ENCODE assay signal across 22 cellular contexts in genomic region chr16:81713295-81713772, GRCh38.
DNase-seq lines count a peak whose midpoint lies in the region; ATAC-seq, FAIRE-seq and TF ChIP-seq lines count a peak whose summit lies in the region.
"Had no signal": no experiment of that assay in that cellular context is flagged by ENCODE, and none has a peak within 500 bp of the region (broad histone marks: within the 10 kb centered on the region; RNA-seq: fewer than 3 reads in every experiment).

No MANE protein-coding gene starts in this region.

- H3K9me3 ChIP-seq in DND-41 (ENCODE audit: insufficient read depth, low read length, severe bottlenecking) (no peaks in the 10 kb centered on the region), K562 (replicated peaks; ENCODE audit: control insufficient read depth, insufficient read depth, low read depth, low read length) (no peaks in the 10 kb centered on the region)
- H3K9me3 ChIP-seq: tibial nerve had no signal

- no peak overlapping the region for H3K4me3 Mint-ChIP-seq in HFFc6
- H3K4me3 Mint-ChIP-seq: activated B cell treated with CpG ODN at 0.5 μM for 24 hours; activated T-cell treated with anti-CD3 and anti-CD28 coated beads, Interleukin-2, amount 50 U/mL, for 72 hours had no signal

- H3K36me3 ChIP-seq in DND-41 (ENCODE audit: insufficient read depth, low read length) (peaks cover 13% of the 10 kb centered on the region), K562 (ENCODE audit: control insufficient read depth, insufficient read depth, low read length) (peaks cover 13% of the 10 kb centered on the region; the same call in 2 of the 3 replicates)

- no TSS peak for BruUV-seq in K562 (replicated peaks; lab: Mats Ljungman, UMichigan)

- H3K27ac ChIP-seq in DND-41 (ENCODE audit: low read length) (no peak overlapping the region), K562 (ENCODE audit: extremely low read depth, low read depth, low read length) (no peak overlapping the region)
- H3K27ac ChIP-seq: C4-2B, tibial nerve had no signal

- WGBS in K562 (ENCODE audit: insufficient coverage, low coverage, missing lambda C conversion rate) = 62% methylated on average over 16 of the region's 16 CpGs

- no peak overlapping the region for H3K9ac ChIP-seq in DND-41 (ENCODE audit: low read depth, low read length)
- no peak overlapping the region for H3K9ac ChIP-seq in K562 (ENCODE audit: insufficient read depth in 1 of 2, low read depth in 2 of 2, low read length in 2 of 2)

- CTCF ChIA-PET in K562 (lab: Yijun Ruan, JAX; ENCODE audit: low intra/inter-chr PET ratio) = interaction anchor here (0.5 kb wide), 1 partner anchor 532 kb away, joined by 3 read pairs; no protein-coding TSS in a partner anchor

- no peak for TF ChIP-seq POLR2A in K562 (conservative IDR thresholded peaks at IDR 0.05)

- no peak for FAIRE-seq in K562 (lab: Jason Lieb, UNC)
- FAIRE-seq: colon, GM18507, keratinocyte had no signal

- H3K9me1 ChIP-seq in K562 (ENCODE audit: control insufficient read depth, insufficient read depth, low read length) = no peaks in the 10 kb centered on the region

- peaks cover 14% of the 10 kb centered on the region for H3K27me3 Mint-ChIP-seq in HFFc6 (ENCODE audit: insufficient read depth)
- H3K27me3 Mint-ChIP-seq: activated B cell treated with CpG ODN at 0.5 μM for 24 hours; naive thymus-derived CD4-positive, alpha-beta T cell had no signal

- ATAC-seq in DND-41 (ENCODE audit: insufficient read depth, low read depth) (0 out of 3 replicates have a peak, but pooled peaks have one; percentile 35), K562 (peak; percentile 22), GM19395 (IDR thresholded peaks at IDR 0.05; ENCODE audit: unreplicated experiment) (no peak), HG02870 (IDR thresholded peaks at IDR 0.05; ENCODE audit: unreplicated experiment) (no peak)
- ATAC-seq: activated T-cell treated with anti-CD3 and anti-CD28 coated beads, Interleukin-2, amount 50 U/mL, for 72 hours; HCT116; naive thymus-derived CD4-positive, alpha-beta T cell had no signal

- no peaks in the 10 kb centered on the region for H3K79me2 ChIP-seq in DND-41 (ENCODE audit: insufficient read depth, low read length)
- no peaks in the 10 kb centered on the region for H3K79me2 ChIP-seq in K562 (ENCODE audit: control insufficient read depth, insufficient read depth, low read length)

- H2AFZ ChIP-seq in DND-41 (ENCODE audit: low read depth, low read length) (no peak overlapping the region), K562 (ENCODE audit: low read depth, low read length) (no peak overlapping the region)

- in situ Hi-C loops in K562 (cut with MboI) = no loop called here

- no peak for TF ChIP-seq CTCF in DND-41 (IDR thresholded peaks at IDR 0.05; ENCODE audit: borderline replicate concordance, extremely low read depth, low read length, poor library complexity, severe bottlenecking)
- TF ChIP-seq CTCF in HFFc6 (IDR thresholded peaks at IDR 0.05) = peak; percentile 27
- TF ChIP-seq CTCF in K562 (IDR thresholded peaks at IDR 0.05 in 2 of 3, conservative IDR thresholded peaks at IDR 0.05 in 1 of 3; ENCODE audit: insufficient read depth in 2 of 3, low read depth in 1 of 3, low read length in 3 of 3) = no peak

- H3K4me1 Mint-ChIP-seq in HFFc6 (ENCODE audit: low read depth) = peaks cover 17% of the 10 kb centered on the region

- intact Hi-C loops in K562 (cut with micrococcal nuclease) (no loop called here), posterior vena cava (cut with DNase I) (loop anchor here in 1 of 2 donors (10.0 kb wide), 1 partner anchor 99 kb away; no protein-coding TSS in a partner anchor)

- H3K27me3 ChIP-seq in DND-41 (ENCODE audit: insufficient read depth, low read length, poor library complexity) (no peaks in the 10 kb centered on the region), K562 (ENCODE audit: control insufficient read depth in 2 of 2, insufficient read depth in 2 of 2, low read length in 2 of 2) (no peaks in the 10 kb centered on the region)
- H3K27me3 ChIP-seq: tibial nerve had no signal

- H3K9me3 Mint-ChIP-seq in HFFc6 = no peaks in the 10 kb centered on the region
- H3K9me3 Mint-ChIP-seq: activated B cell treated with CpG ODN at 0.5 μM for 24 hours; activated T-cell treated with anti-CD3 and anti-CD28 coated beads, Interleukin-2, amount 50 U/mL, for 72 hours had no signal

- TF ChIP-seq EP300 in K562 (IDR thresholded peaks at IDR 0.05; ENCODE audit: low read length) = no peak

- H4K20me1 ChIP-seq in DND-41 (ENCODE audit: insufficient read depth, low read length) (peaks cover 5% of the 10 kb centered on the region; the same call in 1 of the 2 replicates), K562 (replicated peaks; ENCODE audit: control insufficient read depth, insufficient read depth, low read length) (no peaks in the 10 kb centered on the region; the same call in 1 of the 2 replicates)

- DNase-seq in DND-41 (no peak), HFFc6 (no peak), K562 (ENCODE audit: extremely low read depth in 1 of 4, low spot score in 3 of 4) (peak in 1 of 4 experiments; percentile 18), posterior vena cava (ENCODE audit: low spot score) (peak; percentile 75), midbrain (lab: John Stamatoyannopoulos, UW) (no peak)
- DNase-seq: activated B cell treated with CpG ODN at 0.5 μM for 24 hours; activated CD4-positive, alpha-beta T cell treated with anti-CD3 and anti-CD28 coated beads, Interleukin-2, amount 50 U/mL, for 1 hour; activated naive CD4-positive, alpha-beta T cell treated with Interleukin-2 at 50 U/mL for 16 hours; activated T-cell treated with anti-CD3 and anti-CD28 coated beads, Interleukin-2, amount 50 U/mL, for 72 hours; effector CD8-positive, alpha-beta T cell; glutamatergic neuron; naive thymus-derived CD4-positive, alpha-beta T cell; NCI-H2171 treated with DMSO at 0.1 percent for 48 hours; NCI-H510A treated with DMSO at 0.1 percent for 48 hours had no signal

- H3K4me3 ChIP-seq in DND-41 (ENCODE audit: low read depth in 1 of 2, low read length in 2 of 2) (no peak overlapping the region), K562 (no peak overlapping the region)
- H3K4me3 ChIP-seq: tibial nerve had no signal

- H3K36me3 Mint-ChIP-seq in HFFc6 (ENCODE audit: low read depth) = peaks cover 7% of the 10 kb centered on the region; the same call in 1 of the 2 replicates

- no peak for TF ChIP-seq RAD21 in K562 (CRISPR knock-in tag; conservative IDR thresholded peaks at IDR 0.05 in 1 of 2, IDR thresholded peaks at IDR 0.05 in 1 of 2)

- POLR2A ChIA-PET in K562 (lab: Yijun Ruan, JAX) = interaction anchor here (0.5 to 1.0 kb wide), 8 partner anchors 11 to 342 kb away, joined by 3 to 5 read pairs (median 3); no protein-coding TSS in a partner anchor

- H3K4me1 ChIP-seq in DND-41 (ENCODE audit: insufficient read depth, low read length) (no peaks in the 10 kb centered on the region), K562 (replicated peaks in 1 of 2; ENCODE audit: control insufficient read depth in 2 of 2, insufficient read depth in 2 of 2, low read length in 2 of 2) (peaks cover 17 to 30% of the 10 kb centered on the region in 2 experiments)

- H3K4me2 ChIP-seq in DND-41 (ENCODE audit: insufficient read depth, low read length) (no peak overlapping the region), K562 (ENCODE audit: insufficient read depth, low read length) (no peak overlapping the region)

- H3K27ac Mint-ChIP-seq in HFFc6 = no peak overlapping the region
- H3K27ac Mint-ChIP-seq: activated T-cell treated with anti-CD3 and anti-CD28 coated beads, Interleukin-2, amount 50 U/mL, for 72 hours had no signal

TF ChIP-seq in K562, 482 proteins besides CTCF, POLR2A, EP300 and RAD21 (continues in another document):
- TF ChIP-seq MYC (IDR thresholded peaks at IDR 0.05; ENCODE audit: low read depth, low read length) (no peak), MYC (CRISPR knock-in tag; IDR thresholded peaks at IDR 0.05; ENCODE audit: borderline replicate concordance, low read depth) (0 out of 2 replicates have a peak, but pooled peaks have one; percentile 46), MEF2A (IDR thresholded peaks at IDR 0.05; ENCODE audit: control insufficient read depth, low read depth, low read length) (no peak), PHF21A (IDR thresholded peaks at IDR 0.05; ENCODE audit: borderline replicate concordance, low read depth) (no peak), DACH1 (IDR thresholded peaks at IDR 0.05; ENCODE audit: partially characterized antibody) (no peak), POLR2G (IDR thresholded peaks at IDR 0.05; ENCODE audit: low read depth, low read length) (peak; percentile 50; the same call in 1 of the 2 replicates), BHLHE40 (IDR thresholded peaks at IDR 0.05; ENCODE audit: low read length) (no peak), YBX1 (IDR thresholded peaks at IDR 0.05) (no peak), NRF1 (conservative IDR thresholded peaks at IDR 0.05 in 1 of 2, IDR thresholded peaks at IDR 0.05 in 1 of 2) (0 out of 4 replicates have a peak, but pooled peaks of 1 of the 2 experiments have one; percentile 11), ERF (CRISPR knock-in tag; IDR thresholded peaks at IDR 0.05) (no peak), ZNF384 (IDR thresholded peaks at IDR 0.05; ENCODE audit: low read depth, low read length) (peak; percentile 82), ZBTB5 (IDR thresholded peaks at IDR 0.05) (no peak), MAX (CRISPR knock-in tag; IDR thresholded peaks at IDR 0.05) (peak; percentile 18; the same call in 1 of the 2 replicates)

Comparison
In these comparisons a context has a peak if more than half of its experiments do, and no peak if none do; other contexts are left out.
1. ATAC-seq: peak in DND-41 (single experiment) and K562 (single experiment); none in GM19395 (single experiment) and HG02870 (single experiment).